Comparison of ENCODE assay signal across 25 cellular contexts in the genomic region with DNA sequence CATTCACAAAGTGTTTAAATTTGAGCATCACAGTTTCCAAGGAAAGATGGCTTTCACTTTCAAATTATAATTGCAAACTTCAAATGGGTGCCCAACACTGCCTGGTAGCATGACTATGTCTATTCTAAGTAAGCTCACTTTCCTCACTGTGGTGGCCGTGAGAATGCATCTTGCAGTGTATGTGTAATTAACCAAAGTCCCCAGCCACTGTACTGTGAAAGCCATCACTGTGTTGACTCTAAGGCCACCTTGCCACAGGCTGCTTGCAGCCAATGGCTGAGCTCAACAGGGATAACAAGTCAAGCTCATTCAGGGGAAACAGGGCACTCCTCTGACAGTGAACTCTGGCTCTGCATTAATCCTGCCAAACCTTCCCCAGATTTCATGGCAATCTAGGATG. TPM values are rescaled to one million over a fixed set of nuclear protein-coding genes. Genes with fewer than 3 reads are reported as not detected.
DNase-seq lines count a peak whose midpoint lies in the region; ATAC-seq and TF ChIP-seq lines count a peak whose summit lies in the region.
"Had no signal": no experiment of that assay in that cellular context is flagged by ENCODE, and none has a peak within 500 bp of the region (broad histone marks: within the 10 kb centered on the region; RNA-seq: fewer than 3 reads in every experiment).

No MANE protein-coding gene starts in this region.

- H3K4me3 ChIP-seq in Karpas-422 (ENCODE audit: low read length): no peak overlapping the region
- H3K4me3 ChIP-seq: upper lobe of right lung had no signal

- TF ChIP-seq CTCF in nephron progenitor cell (IDR thresholded peaks at IDR 0.05): no peak

- CTCF ChIA-PET in activated CD4-positive, alpha-beta T cell treated with anti-CD3 and anti-CD28 coated beads for 36 hours (lab: Charles Lee): interaction anchor here (0.6 to 1.5 kb wide), 3 partner anchors 77 to 720 kb away, joined by 3 to 5 read pairs (median 4); no protein-coding TSS in a partner anchor
- CTCF ChIA-PET in activated CD4-positive, alpha-beta T cell treated with anti-CD3 and anti-CD28 coated beads, Interleukin-2, amount 10 ng/mL, durations not matched to agents 7 days and 5 days (lab: Charles Lee): interaction anchor here (0.6 kb wide), 1 partner anchor 71 kb away, joined by 3 read pairs; no protein-coding TSS in a partner anchor

- POLR2A ChIA-PET in activated CD4-positive, alpha-beta T cell treated with anti-CD3 and anti-CD28 coated beads for 36 hours (lab: Charles Lee): no interaction called here
- POLR2A ChIA-PET in activated CD4-positive, alpha-beta T cell treated with anti-CD3 and anti-CD28 coated beads, Interleukin-2, amount 10 ng/mL, durations not matched to agents 7 days and 5 days (lab: Charles Lee): no interaction called here

- no peaks in the 10 kb centered on the region for H4K20me1 ChIP-seq in Karpas-422 (ENCODE audit: insufficient read depth, low read depth, low read length)

- no peaks in the 10 kb centered on the region for H3K36me3 ChIP-seq in Karpas-422 (ENCODE audit: insufficient read depth, low read length)
- H3K36me3 ChIP-seq: BE2C, upper lobe of right lung had no signal

- H3K4me1 ChIP-seq in Karpas-422 (ENCODE audit: low read length): peaks cover 11% of the 10 kb centered on the region
- H3K4me1 ChIP-seq: BE2C had no signal

- in situ Hi-C loops in ACHN (cut with HindIII; ENCODE audit: low pct_ligation_motif_present, low pct_unique_long_range_greater_than_20kb, low sequenced_read_pairs): no loop called here

- H3K27me3 Mint-ChIP-seq in activated CD4-positive, alpha-beta T cell treated with anti-CD3 and anti-CD28 coated beads for 36 hours: no peaks in the 10 kb centered on the region
- H3K27me3 Mint-ChIP-seq in activated CD4-positive, alpha-beta T cell treated with anti-CD3 and anti-CD28 coated beads, Interleukin-2, amount 10 ng/mL, durations not matched to agents 7 days and 5 days: peaks cover 10% of the 10 kb centered on the region
- peaks cover 2% of the 10 kb centered on the region for H3K27me3 Mint-ChIP-seq in nephron progenitor cell (ENCODE audit: low read depth, poor library complexity)
- H3K27me3 Mint-ChIP-seq: stimulated activated naive B cell treated with anti-CD40 and anti-IgM and Interleukin-4, amounts not matched to agents 10 μg/mL and 1 μg/mL and 100 μg/mL, for 72 hours had no signal

- H3K27ac Mint-ChIP-seq in activated CD4-positive, alpha-beta T cell treated with anti-CD3 and anti-CD28 coated beads for 36 hours: no peak overlapping the region
- H3K27ac Mint-ChIP-seq in activated CD4-positive, alpha-beta T cell treated with anti-CD3 and anti-CD28 coated beads, Interleukin-2, amount 10 ng/mL, durations not matched to agents 7 days and 5 days: no peak overlapping the region
- H3K27ac Mint-ChIP-seq in nephron progenitor cell: no peak overlapping the region
- H3K27ac Mint-ChIP-seq: CD8-positive, alpha-beta T cell; effector memory CD8-positive, alpha-beta T cell; immature natural killer cell; natural killer cell treated with Interleukin-12 subunit alpha and Interleukin-12 subunit beta and Interleukin-15 and Interleukin-18, amount 100 ng/mL, for 72 hours; stimulated activated naive B cell treated with anti-CD40 and anti-IgM and Interleukin-4, amounts not matched to agents 10 μg/mL and 1 μg/mL and 100 μg/mL, for 72 hours; T-helper 2 cell treated with Interferon-gamma antibody and Interleukin-4, amounts not matched to agents 5 μg/mL and 100 μg/mL, for 36 hours had no signal

- no peak overlapping the region for H2AFZ ChIP-seq in Karpas-422 (ENCODE audit: low read length)

- no peaks in the 10 kb centered on the region for H3K9me3 Mint-ChIP-seq in activated CD4-positive, alpha-beta T cell treated with anti-CD3 and anti-CD28 coated beads for 36 hours (ENCODE audit: low read depth)
- no peaks in the 10 kb centered on the region for H3K9me3 Mint-ChIP-seq in activated CD4-positive, alpha-beta T cell treated with anti-CD3 and anti-CD28 coated beads, Interleukin-2, amount 10 ng/mL, durations not matched to agents 7 days and 5 days
- H3K9me3 Mint-ChIP-seq in nephron progenitor cell: peaks cover 3% of the 10 kb centered on the region
- H3K9me3 Mint-ChIP-seq: CD8-positive, alpha-beta T cell; effector memory CD8-positive, alpha-beta T cell; immature natural killer cell; natural killer cell treated with Interleukin-12 subunit alpha and Interleukin-12 subunit beta and Interleukin-15 and Interleukin-18, amount 100 ng/mL, for 72 hours; T-helper 2 cell treated with Interferon-gamma antibody and Interleukin-4, amounts not matched to agents 5 μg/mL and 100 μg/mL, for 36 hours had no signal

- no peaks in the 10 kb centered on the region; the same call in 1 of the 2 replicates for H3K9me3 ChIP-seq in Karpas-422 (ENCODE audit: low read length)
- H3K9me3 ChIP-seq: BE2C, upper lobe of right lung had no signal

- H3K4me3 Mint-ChIP-seq in activated CD4-positive, alpha-beta T cell treated with anti-CD3 and anti-CD28 coated beads for 36 hours: no peak overlapping the region
- no peak overlapping the region for H3K4me3 Mint-ChIP-seq in activated CD4-positive, alpha-beta T cell treated with anti-CD3 and anti-CD28 coated beads, Interleukin-2, amount 10 ng/mL, durations not matched to agents 7 days and 5 days
- H3K4me3 Mint-ChIP-seq in nephron progenitor cell: no peak overlapping the region
- H3K4me3 Mint-ChIP-seq: CD8-positive, alpha-beta T cell; effector memory CD8-positive, alpha-beta T cell; immature natural killer cell; natural killer cell treated with Interleukin-12 subunit alpha and Interleukin-12 subunit beta and Interleukin-15 and Interleukin-18, amount 100 ng/mL, for 72 hours; stimulated activated naive B cell treated with anti-CD40 and anti-IgM and Interleukin-4, amounts not matched to agents 10 μg/mL and 1 μg/mL and 100 μg/mL, for 72 hours; T-helper 2 cell treated with Interferon-gamma antibody and Interleukin-4, amounts not matched to agents 5 μg/mL and 100 μg/mL, for 36 hours had no signal

- DNase-seq in activated CD4-positive, alpha-beta T cell treated with anti-CD3 and anti-CD28 coated beads for 36 hours: peak; percentile 12
- no peak for DNase-seq in activated CD4-positive, alpha-beta T cell treated with anti-CD3 and anti-CD28 coated beads, Interleukin-2, amount 10 ng/mL, durations not matched to agents 7 days and 5 days
- DNase-seq in Karpas-422 (peak; percentile 48), ecto neural progenitor cell (ENCODE audit: low spot score) (peak; percentile 27), ACHN (no peak), nephron progenitor cell (no peak)
- DNase-seq: activated gamma-delta T cell treated with Interleukin-2 at 50 U/mL for 16 hours; activated T-cell treated with anti-CD3 and anti-CD28 coated beads, Interleukin-2, amount 50 U/mL, for 48 hours; BE2C; CD8-positive, alpha-beta T cell; cortex of kidney; effector memory CD8-positive, alpha-beta T cell; immature natural killer cell; left colon; mammary epithelial cell; NCI-H1105; NCI-H187; NCI-H2227 treated with DMSO at 0.1 percent for 48 hours; SIG-M5; stimulated activated naive B cell treated with anti-CD40 and anti-IgM and Interleukin-4, amounts not matched to agents 10 μg/mL and 1 μg/mL and 100 μg/mL, for 72 hours; substantia nigra; upper lobe of right lung had no signal

- H3K4me1 Mint-ChIP-seq in activated CD4-positive, alpha-beta T cell treated with anti-CD3 and anti-CD28 coated beads for 36 hours: no peaks in the 10 kb centered on the region
- no peaks in the 10 kb centered on the region for H3K4me1 Mint-ChIP-seq in activated CD4-positive, alpha-beta T cell treated with anti-CD3 and anti-CD28 coated beads, Interleukin-2, amount 10 ng/mL, durations not matched to agents 7 days and 5 days
- H3K4me1 Mint-ChIP-seq in nephron progenitor cell: peaks cover 41% of the 10 kb centered on the region
- H3K4me1 Mint-ChIP-seq: stimulated activated naive B cell treated with anti-CD40 and anti-IgM and Interleukin-4, amounts not matched to agents 10 μg/mL and 1 μg/mL and 100 μg/mL, for 72 hours had no signal

- intact Hi-C loops in activated CD4-positive, alpha-beta T cell treated with anti-CD3 and anti-CD28 coated beads for 36 hours (cut with DNase I, micrococcal nuclease): no loop called here

- H3K27ac ChIP-seq in Karpas-422 (ENCODE audit: low read length): no peak overlapping the region
- H3K27ac ChIP-seq: upper lobe of right lung had no signal

- no peaks in the 10 kb centered on the region for H3K36me3 Mint-ChIP-seq in activated CD4-positive, alpha-beta T cell treated with anti-CD3 and anti-CD28 coated beads for 36 hours (ENCODE audit: low read depth)
- H3K36me3 Mint-ChIP-seq in activated CD4-positive, alpha-beta T cell treated with anti-CD3 and anti-CD28 coated beads, Interleukin-2, amount 10 ng/mL, durations not matched to agents 7 days and 5 days (ENCODE audit: low read depth): no peaks in the 10 kb centered on the region
- H3K36me3 Mint-ChIP-seq in nephron progenitor cell (ENCODE audit: low read depth): no peaks in the 10 kb centered on the region
- H3K36me3 Mint-ChIP-seq: CD8-positive, alpha-beta T cell; immature natural killer cell; natural killer cell treated with Interleukin-12 subunit alpha and Interleukin-12 subunit beta and Interleukin-15 and Interleukin-18, amount 100 ng/mL, for 72 hours had no signal

- no peaks in the 10 kb centered on the region for H3K9me2 ChIP-seq in Karpas-422 (replicated peaks; ENCODE audit: insufficient read depth, low read length)

- H3K27me3 ChIP-seq in Karpas-422 (ENCODE audit: low read length): peaks cover 7% of the 10 kb centered on the region; the same call in 1 of the 2 replicates
- H3K27me3 ChIP-seq: BE2C, upper lobe of right lung had no signal

- H3K79me2 ChIP-seq in Karpas-422 (ENCODE audit: low read length): no peaks in the 10 kb centered on the region

- no peak overlapping the region for H3K4me2 ChIP-seq in Karpas-422 (ENCODE audit: low read depth, low read length, poor library complexity, severe bottlenecking)

- H3K9ac ChIP-seq in Karpas-422 (ENCODE audit: low read length): no peak overlapping the region

- peak; percentile 70 for ATAC-seq in activated CD4-positive, alpha-beta T cell treated with anti-CD3 and anti-CD28 coated beads for 36 hours
- ATAC-seq in GM18511 (IDR thresholded peaks at IDR 0.05; ENCODE audit: unreplicated experiment): peak; percentile 49
- ATAC-seq: CD8-positive, alpha-beta T cell; effector memory CD8-positive, alpha-beta T cell; left colon; upper lobe of right lung had no signal

RNA-seq across cellular contexts. Expression of gene LGALSL, which starts 43.3 kb away (rescaled TPM):
- 1 to 10 TPM; 1.9 to 2.2 TPM for total RNA-seq in activated CD4-positive, alpha-beta T cell treated with anti-CD3 and anti-CD28 coated beads for 36 hours
- 1 to 10 TPM in 1 of 2 experiments, under 1 TPM in 1; 0.83 to 1.2 TPM for total RNA-seq in activated CD4-positive, alpha-beta T cell treated with anti-CD3 and anti-CD28 coated beads, Interleukin-2, amount 10 ng/mL, durations not matched to agents 7 days and 5 days
- 2.9 and 10.8 TPM in 2 replicates for total RNA-seq in Karpas-422 (2014; rRNA removed; shearing (Covaris generic); ENCODE audit: low replicate concordance)

Comparison
In these comparisons a context has a peak if more than half of its experiments do, and no peak if none do; other contexts are left out.
1. DNase-seq: peak in activated CD4-positive, alpha-beta T cell treated with anti-CD3 and anti-CD28 coated beads for 36 hours (single experiment), Karpas-422 (single experiment) and ecto neural progenitor cell (single experiment); none in activated CD4-positive, alpha-beta T cell treated with anti-CD3 and anti-CD28 coated beads, Interleukin-2, amount 10 ng/mL, durations not matched to agents 7 days and 5 days (single experiment), ACHN (single experiment) and nephron progenitor cell (single experiment).